In genomic region chr15:64690008-64690407, GRCh38 we compare ENCODE assay signal across 16 cellular contexts.
DNase-seq lines count a peak whose midpoint lies in the region; ATAC-seq and TF ChIP-seq lines count a peak whose summit lies in the region.
"Had no signal": no experiment of that assay in that cellular context is flagged by ENCODE, and none has a peak within 500 bp of the region (broad histone marks: within the 10 kb centered on the region; RNA-seq: fewer than 3 reads in every experiment).

No MANE protein-coding gene starts in this region.

- TF ChIP-seq EP300 in suprapubic skin (IDR thresholded peaks at IDR 0.05), result no peak

- intact Hi-C loops in CD4-positive, alpha-beta T cell (cut with DNase I, micrococcal nuclease), result no loop called here

- TF ChIP-seq CTCF in CD4-positive, alpha-beta T cell (IDR thresholded peaks at IDR 0.05), result no peak
- TF ChIP-seq CTCF in HFFc6 (IDR thresholded peaks at IDR 0.05), result no peak
- TF ChIP-seq CTCF in endodermal cell (conservative IDR thresholded peaks at IDR 0.05), result no peak
- no peak for TF ChIP-seq CTCF in progenitor cell of endocrine pancreas (IDR thresholded peaks at IDR 0.05; ENCODE audit: unreplicated experiment)
- TF ChIP-seq CTCF in suprapubic skin (IDR thresholded peaks at IDR 0.05), result no peak

- peaks cover 18% of the 10 kb centered on the region for H3K4me1 Mint-ChIP-seq in CD4-positive, alpha-beta T cell (ENCODE audit: low read depth)
- H3K4me1 Mint-ChIP-seq in HFFc6 (ENCODE audit: low read depth) (peaks cover 12% of the 10 kb centered on the region), endodermal cell (peaks cover 62% of the 10 kb centered on the region), progenitor cell of endocrine pancreas (ENCODE audit: low read depth) (peaks cover 14% of the 10 kb centered on the region)

- H3K27ac Mint-ChIP-seq in CD4-positive, alpha-beta T cell, result peak overlapping the region; percentile 24
- H3K27ac Mint-ChIP-seq in HFFc6 (peak overlapping the region; percentile 2; the same call in 1 of the 2 replicates), endodermal cell (peak overlapping the region; percentile 79), progenitor cell of endocrine pancreas (peak overlapping the region; percentile 82)
- H3K27ac Mint-ChIP-seq: stimulated activated naive B cell treated with anti-CD40 and anti-IgM and Interleukin-4, amounts not matched to agents 10 μg/mL and 1 μg/mL and 100 μg/mL, for 72 hours had no signal

- no peaks in the 10 kb centered on the region for H3K27me3 ChIP-seq in CD4-positive, alpha-beta T cell (ENCODE audit: control insufficient read depth, insufficient read depth, low read length)
- H3K27me3 ChIP-seq in endodermal cell (ENCODE audit: control insufficient read depth, insufficient read depth, low read length, poor library complexity, severe bottlenecking) (no peaks in the 10 kb centered on the region), suprapubic skin (no peaks in the 10 kb centered on the region)

- ATAC-seq in CD4-positive, alpha-beta T cell (ENCODE audit: poor library complexity), result no peak
- ATAC-seq: activated CD4-positive, CD25-positive, alpha-beta regulatory T cell treated with anti-CD3 and anti-CD28 coated beads, Interleukin-2, amount 50 U/mL, for 24 hours; stimulated activated naive B cell treated with anti-CD40 and anti-IgM and Interleukin-4, amounts not matched to agents 10 μg/mL and 1 μg/mL and 100 μg/mL, for 72 hours; T-cell had no signal

- 83 to 95% methylated on average over 3 of the region's 3 CpGs for WGBS in endodermal cell (ENCODE audit: insufficient coverage in 1 of 2, insufficient read length in 1 of 2), 2 experiments
- 42% methylated on average over 3 of the region's 3 CpGs for WGBS in suprapubic skin

- no peaks in the 10 kb centered on the region for H3K9me3 ChIP-seq in CD4-positive, alpha-beta T cell (ENCODE audit: control insufficient read depth, low read length)
- H3K9me3 ChIP-seq in endodermal cell (ENCODE audit: control insufficient read depth, low read length) (no peaks in the 10 kb centered on the region), suprapubic skin (no peaks in the 10 kb centered on the region)

- H3K4me1 ChIP-seq in endodermal cell (ENCODE audit: control insufficient read depth, insufficient read depth, low read length) (peaks cover 19% of the 10 kb centered on the region), suprapubic skin (peaks cover 57% of the 10 kb centered on the region)

- no peak overlapping the region for H3K9ac ChIP-seq in endodermal cell (ENCODE audit: extremely low read depth, low read length, poor library complexity, severe bottlenecking)

- H3K4me3 ChIP-seq in endodermal cell (ENCODE audit: low read length) (no peak overlapping the region), suprapubic skin (no peak overlapping the region)

- no peak for TF ChIP-seq POLR2A in suprapubic skin (IDR thresholded peaks at IDR 0.05)

- no peak for DNase-seq in CD4-positive, alpha-beta T cell
- no peak for DNase-seq in HFFc6
- DNase-seq in endodermal cell, result no peak
- no peak for DNase-seq in progenitor cell of endocrine pancreas (ENCODE audit: low spot score, unreplicated experiment)
- no peak for DNase-seq in islet precursor cell
- DNase-seq in suprapubic skin (ENCODE audit: low spot score in 2 of 2), result no peak
- no peak for DNase-seq in pons (ENCODE audit: low spot score)
- DNase-seq in activated CD8-positive, alpha-beta memory T cell treated with anti-CD3 and anti-CD28 coated beads for 24 hours, result no peak
- DNase-seq: DMS79 treated with DMSO at 0.1 percent for 48 hours; hypothalamus; NCI-H2081 treated with DMSO at 0.1 percent for 48 hours; NCI-H774; stimulated activated naive B cell treated with anti-CD40 and anti-IgM and Interleukin-4, amounts not matched to agents 10 μg/mL and 1 μg/mL and 100 μg/mL, for 72 hours; T-cell had no signal

- H3K27me3 Mint-ChIP-seq in CD4-positive, alpha-beta T cell, result no peaks in the 10 kb centered on the region
- H3K27me3 Mint-ChIP-seq in HFFc6 (ENCODE audit: insufficient read depth) (peaks cover 4% of the 10 kb centered on the region), endodermal cell (ENCODE audit: insufficient read depth) (no peaks in the 10 kb centered on the region), progenitor cell of endocrine pancreas (no peaks in the 10 kb centered on the region)
- H3K27me3 Mint-ChIP-seq: stimulated activated naive B cell treated with anti-CD40 and anti-IgM and Interleukin-4, amounts not matched to agents 10 μg/mL and 1 μg/mL and 100 μg/mL, for 72 hours; T-cell had no signal

- no peak overlapping the region for H3K27ac ChIP-seq in CD4-positive, alpha-beta T cell (ENCODE audit: low read depth, low read length)
- H3K27ac ChIP-seq in endodermal cell (ENCODE audit: low read depth, low read length) (no peak overlapping the region), suprapubic skin (no peak overlapping the region)
- H3K27ac ChIP-seq: RWPE1 had no signal

- H3K36me3 ChIP-seq in endodermal cell (ENCODE audit: control insufficient read depth, insufficient read depth, low read length), result peaks cover 88% of the 10 kb centered on the region
- H3K36me3 ChIP-seq in suprapubic skin, result peaks cover 57% of the 10 kb centered on the region

- CTCF ChIA-PET in CD4-positive, alpha-beta T cell (lab: Charles Lee), result interaction anchor here (3.1 kb wide), 1 partner anchor 38 kb away, joined by 17 read pairs; no protein-coding TSS in a partner anchor

- H3K9me3 Mint-ChIP-seq in CD4-positive, alpha-beta T cell, result no peaks in the 10 kb centered on the region
- H3K9me3 Mint-ChIP-seq in HFFc6 (no peaks in the 10 kb centered on the region), endodermal cell (no peaks in the 10 kb centered on the region), progenitor cell of endocrine pancreas (ENCODE audit: low read depth) (no peaks in the 10 kb centered on the region)
- H3K9me3 Mint-ChIP-seq: stimulated activated naive B cell treated with anti-CD40 and anti-IgM and Interleukin-4, amounts not matched to agents 10 μg/mL and 1 μg/mL and 100 μg/mL, for 72 hours; T-cell had no signal

- POLR2A ChIA-PET in CD4-positive, alpha-beta T cell (lab: Charles Lee), result no interaction called here

- no peak overlapping the region for H3K4me3 Mint-ChIP-seq in CD4-positive, alpha-beta T cell
- no peak overlapping the region for H3K4me3 Mint-ChIP-seq in HFFc6
- no peak overlapping the region for H3K4me3 Mint-ChIP-seq in endodermal cell
- no peak overlapping the region for H3K4me3 Mint-ChIP-seq in progenitor cell of endocrine pancreas (ENCODE audit: low read depth)
- H3K4me3 Mint-ChIP-seq: stimulated activated naive B cell treated with anti-CD40 and anti-IgM and Interleukin-4, amounts not matched to agents 10 μg/mL and 1 μg/mL and 100 μg/mL, for 72 hours; T-cell had no signal

- H3K36me3 Mint-ChIP-seq in CD4-positive, alpha-beta T cell (ENCODE audit: low read depth), result peaks cover 81% of the 10 kb centered on the region
- H3K36me3 Mint-ChIP-seq in HFFc6 (ENCODE audit: low read depth), result peaks cover 16% of the 10 kb centered on the region; the same call in 1 of the 2 replicates
- peaks cover 72% of the 10 kb centered on the region for H3K36me3 Mint-ChIP-seq in endodermal cell (ENCODE audit: low read depth)
- peaks cover 21% of the 10 kb centered on the region for H3K36me3 Mint-ChIP-seq in progenitor cell of endocrine pancreas (ENCODE audit: insufficient read depth)

Comparison
In these comparisons a context has a peak if more than half of its experiments do, and no peak if none do; other contexts are left out.
1. H3K27ac Mint-ChIP-seq: peak in every context shown above with its lines; median percentile 82 in progenitor cell of endocrine pancreas; 79 in endodermal cell; 24 in CD4-positive, alpha-beta T cell; 2 in HFFc6.